Comparison of ENCODE assay signal across 12 cellular contexts in genomic region chr17:29699283-29699682, GRCh38.
A peak's percentile ranks its signal among the peaks of the same experiment; 100 is the strongest.
DNase-seq lines count a peak whose midpoint lies in the region; ATAC-seq and TF ChIP-seq lines count a peak whose summit lies in the region.
"Had no signal": no experiment of that assay in that cellular context is flagged by ENCODE, and none has a peak within 500 bp of the region (broad histone marks: within the 10 kb centered on the region; RNA-seq: fewer than 3 reads in every experiment).

No MANE protein-coding gene starts in this region.

- H3K27ac ChIP-seq in left lung (peak overlapping the region; percentile 30 to 70), spleen (peak overlapping the region in 6 of 8 donors; percentile 10 to 97 (median 52))
- H3K27ac ChIP-seq: tibial artery had no signal

- H3K9me3 Mint-ChIP-seq in IgD-negative memory B cell = no peaks in the 10 kb centered on the region
- no peaks in the 10 kb centered on the region for H3K9me3 Mint-ChIP-seq in central memory CD8-positive, alpha-beta T cell

- no peak overlapping the region for H3K4me3 Mint-ChIP-seq in IgD-negative memory B cell
- H3K4me3 Mint-ChIP-seq in central memory CD8-positive, alpha-beta T cell = no peak overlapping the region

- H3K27me3 ChIP-seq in left lung (no peaks in the 10 kb centered on the region), spleen (replicated peaks in 1 of 7) (no peaks in the 10 kb centered on the region)
- H3K27me3 ChIP-seq: tibial artery had no signal

- intact Hi-C loops in left lung (cut with DNase I) (no loop called here), spleen (cut with DNase I; ENCODE audit: low total_unique reads) (no loop called here)

- H3K36me3 ChIP-seq in left lung (peaks cover 0 to 51% of the 10 kb centered on the region in 2 donors), spleen (peaks cover 3 to 95% (median 45%) of the 10 kb centered on the region in 6 donors)

- 82 to 96% (median 93%) methylated on average over 2 of the region's 2 CpGs for WGBS in spleen, 5 donors

- no peak overlapping the region for H3K4me3 ChIP-seq in left lung
- no peak overlapping the region for H3K4me3 ChIP-seq in spleen
- H3K4me3 ChIP-seq: tibial artery had no signal

- TF ChIP-seq CTCF in left lung (IDR thresholded peaks at IDR 0.05) (no peak), spleen (IDR thresholded peaks at IDR 0.05 in 8 of 11, conservative IDR thresholded peaks at IDR 0.05 in 3 of 11) (no peak)

- peaks cover 15 to 46% (median 29%) of the 10 kb centered on the region in 3 donors for H3K4me1 Mint-ChIP-seq in IgD-negative memory B cell
- H3K4me1 Mint-ChIP-seq in central memory CD8-positive, alpha-beta T cell = peaks cover 27% of the 10 kb centered on the region

- H3K9me3 ChIP-seq in left lung (no peaks in the 10 kb centered on the region), spleen (no peaks in the 10 kb centered on the region)
- H3K9me3 ChIP-seq: tibial artery had no signal

- H3K27me3 Mint-ChIP-seq in IgD-negative memory B cell = no peaks in the 10 kb centered on the region
- H3K27me3 Mint-ChIP-seq in central memory CD8-positive, alpha-beta T cell = no peaks in the 10 kb centered on the region

- no peak for DNase-seq in central memory CD8-positive, alpha-beta T cell (ENCODE audit: low spot score in 2 of 2)
- DNase-seq in left lung (no peak), spleen (no peak), T-helper 1 cell (no peak)
- no peak for DNase-seq in activated T-cell treated with anti-CD3 and anti-CD28 coated beads, Interleukin-2, amount 50 U/mL, for 48 hours
- DNase-seq: activated CD4-positive, alpha-beta T cell treated with anti-CD3 and anti-CD28 coated beads, Interleukin-2, amount 50 U/mL, for 48 hours; DND-41; SHP77 treated with DMSO at 0.1 percent for 48 hours; tibial artery had no signal

- no peak for TF ChIP-seq POLR2A in spleen (IDR thresholded peaks at IDR 0.05)

- H3K4me1 ChIP-seq in left lung (peaks cover 0 to 66% of the 10 kb centered on the region in 2 donors), spleen (peaks cover 1 to 89% (median 28%) of the 10 kb centered on the region in 6 donors)
- H3K4me1 ChIP-seq: tibial artery had no signal

- ATAC-seq in central memory CD8-positive, alpha-beta T cell (replicated peaks; ENCODE audit: extremely low read depth, poor library complexity, severe bottlenecking) = no peak
- ATAC-seq in left lung (no peak), GM21717 (IDR thresholded peaks at IDR 0.05; ENCODE audit: unreplicated experiment) (no peak), GM19467 (IDR thresholded peaks at IDR 0.05; ENCODE audit: unreplicated experiment) (no peak)

- peaks cover 6% of the 10 kb centered on the region for H3K36me3 Mint-ChIP-seq in IgD-negative memory B cell
- H3K36me3 Mint-ChIP-seq in central memory CD8-positive, alpha-beta T cell (ENCODE audit: insufficient read depth) = peaks cover 47% of the 10 kb centered on the region

- H3K27ac Mint-ChIP-seq in IgD-negative memory B cell = peak overlapping the region; percentile 43 to 69 (median 53)
- peak overlapping the region; percentile 44 for H3K27ac Mint-ChIP-seq in central memory CD8-positive, alpha-beta T cell (ENCODE audit: low read depth)
